In the genomic region with DNA sequence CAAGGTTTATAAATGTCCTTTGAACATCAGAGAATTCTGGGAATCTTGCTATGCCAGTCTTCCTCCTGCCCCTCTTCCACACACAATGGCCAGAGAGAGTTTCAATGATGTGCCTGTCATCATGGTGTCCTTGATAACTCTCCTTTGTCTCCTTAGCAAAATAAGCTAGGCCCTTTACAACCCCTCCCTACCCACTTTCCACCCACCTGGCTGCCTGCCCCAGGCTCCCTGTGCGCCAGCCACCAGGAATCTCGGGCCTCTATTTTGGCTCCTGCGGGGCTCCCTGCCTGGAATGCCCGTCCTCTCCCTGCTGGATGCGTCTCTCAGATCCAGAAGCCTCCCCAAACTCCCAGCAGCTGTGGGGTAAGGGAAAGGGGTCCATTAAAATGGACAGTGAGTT, we compare ENCODE assay signal across 27 cellular contexts.
"Had no signal": no experiment of that assay in that cellular context is flagged by ENCODE, and none has a peak within 500 bp of the region (broad histone marks: within the 10 kb centered on the region; RNA-seq: fewer than 3 reads in every experiment).

No MANE protein-coding gene starts in this region.

- H3K36me3 ChIP-seq: colonic mucosa, esophagus squamous epithelium, gastroesophageal sphincter had no signal

- H3K27ac ChIP-seq: body of pancreas, colonic mucosa, epithelial cell of prostate, esophagus squamous epithelium, gastroesophageal sphincter had no signal

- H3K9me3 ChIP-seq: body of pancreas, colonic mucosa had no signal

- H3K4me3 Mint-ChIP-seq: activated CD4-positive, alpha-beta memory T cell treated with anti-CD3 and anti-CD28 coated beads for 36 hours; activated CD4-positive, alpha-beta T cell treated with anti-CD3 and anti-CD28 coated beads for 36 hours; activated CD4-positive, alpha-beta T cell treated with anti-CD3 and anti-CD28 coated beads, Interleukin-2, amount 10 ng/mL, durations not matched to agents 24 days and 14 days; activated CD8-positive, alpha-beta memory T cell treated with anti-CD3 and anti-CD28 coated beads, Interleukin-2, amount 10 ng/mL, durations not matched to agents 7 days and 5 days; activated CD8-positive, alpha-beta T cell treated with anti-CD3 and anti-CD28 coated beads, Interleukin-2, amount 10 ng/mL, durations not matched to agents 7 days and 5 days; activated naive CD4-positive, alpha-beta T cell treated with anti-CD3 and anti-CD28 coated beads, Interleukin-2, amount 10 ng/mL, durations not matched to agents 7 days and 5 days; activated naive CD8-positive, alpha-beta T cell; activated T-helper 1 cell treated with anti-CD3 and anti-CD28 coated beads, Interleukin-12 subunit alpha, Interleukin-12 subunit beta, Interleukin-2, Interleukin-4 antibody, amounts not matched to agents 30 ng/mL and 10 ng/mL and 1 ng/mL, durations not matched to agents 14 hours and 24 hours and 36 hours had no signal

- H3K4me1 Mint-ChIP-seq: activated CD4-positive, alpha-beta T cell treated with anti-CD3 and anti-CD28 coated beads for 36 hours; activated CD4-positive, alpha-beta T cell treated with anti-CD3 and anti-CD28 coated beads, Interleukin-2, amount 10 ng/mL, durations not matched to agents 24 days and 14 days; activated CD8-positive, alpha-beta memory T cell treated with anti-CD3 and anti-CD28 coated beads, Interleukin-2, amount 10 ng/mL, durations not matched to agents 7 days and 5 days; activated naive CD4-positive, alpha-beta T cell treated with anti-CD3 and anti-CD28 coated beads, Interleukin-2, amount 10 ng/mL, durations not matched to agents 7 days and 5 days had no signal

- DNase-seq: activated CD4-positive, alpha-beta memory T cell treated with anti-CD3 and anti-CD28 coated beads for 36 hours; activated CD4-positive, alpha-beta T cell treated with anti-CD3 and anti-CD28 coated beads for 36 hours; activated CD4-positive, alpha-beta T cell treated with anti-CD3 and anti-CD28 coated beads, Interleukin-2, amount 10 ng/mL, durations not matched to agents 24 days and 14 days; activated CD4-positive, CD25-positive, alpha-beta regulatory T cell; activated CD4-positive, CD25-positive, alpha-beta regulatory T cell treated with anti-CD3 and anti-CD28 coated beads, Interleukin-2, amount 50 U/mL, for 72 hours; activated CD8-positive, alpha-beta memory T cell treated with anti-CD3 and anti-CD28 coated beads, Interleukin-2, amount 10 ng/mL, durations not matched to agents 7 days and 5 days; activated CD8-positive, alpha-beta memory T cell treated with anti-CD3 and anti-CD28 coated beads, Interleukin-2, amount 50 U/mL, for 4 hours; activated CD8-positive, alpha-beta T cell treated with anti-CD3 and anti-CD28 coated beads, Interleukin-2, amount 10 ng/mL, durations not matched to agents 7 days and 5 days; activated effector memory CD4-positive, alpha-beta T cell treated with anti-CD3 and anti-CD28 coated beads, Interleukin-2, amount 50 U/mL, for 16 hours; activated naive CD4-positive, alpha-beta T cell treated with anti-CD3 and anti-CD28 coated beads, Interleukin-2, amount 10 ng/mL, durations not matched to agents 7 days and 5 days; activated T-cell treated with anti-CD3 and anti-CD28 coated beads, Interleukin-2, amount 50 U/mL, for 1 hour; activated T-cell treated with anti-CD3 and anti-CD28 coated beads, Interleukin-2, amount 50 U/mL, for 48 hours; amniotic stem cell; anterior cingulate cortex; body of pancreas; central memory CD4-positive, alpha-beta T cell; cerebellar nuclear complex; colonic mucosa; effector CD8-positive, alpha-beta T cell; esophagus squamous epithelium; foreskin melanocyte; T-helper 2 cell had no signal

- ATAC-seq: activated CD4-positive, alpha-beta T cell treated with anti-CD3 and anti-CD28 coated beads for 36 hours; activated CD8-positive, alpha-beta memory T cell treated with anti-CD3 and anti-CD28 coated beads, Interleukin-2, amount 10 ng/mL, durations not matched to agents 7 days and 5 days; activated CD8-positive, alpha-beta T cell treated with anti-CD3 and anti-CD28 coated beads, Interleukin-2, amount 10 ng/mL, durations not matched to agents 7 days and 5 days; body of pancreas; gastroesophageal sphincter had no signal

- H3K36me3 Mint-ChIP-seq: activated CD4-positive, alpha-beta memory T cell treated with anti-CD3 and anti-CD28 coated beads for 36 hours had no signal

- H3K27ac Mint-ChIP-seq: activated CD4-positive, alpha-beta memory T cell treated with anti-CD3 and anti-CD28 coated beads for 36 hours; activated CD4-positive, alpha-beta T cell treated with anti-CD3 and anti-CD28 coated beads for 36 hours; activated CD4-positive, alpha-beta T cell treated with anti-CD3 and anti-CD28 coated beads, Interleukin-2, amount 10 ng/mL, durations not matched to agents 24 days and 14 days; activated CD8-positive, alpha-beta memory T cell treated with anti-CD3 and anti-CD28 coated beads, Interleukin-2, amount 10 ng/mL, durations not matched to agents 7 days and 5 days; activated CD8-positive, alpha-beta T cell treated with anti-CD3 and anti-CD28 coated beads, Interleukin-2, amount 10 ng/mL, durations not matched to agents 7 days and 5 days; activated naive CD4-positive, alpha-beta T cell treated with anti-CD3 and anti-CD28 coated beads, Interleukin-2, amount 10 ng/mL, durations not matched to agents 7 days and 5 days; activated naive CD8-positive, alpha-beta T cell; activated T-helper 1 cell treated with anti-CD3 and anti-CD28 coated beads, Interleukin-12 subunit alpha, Interleukin-12 subunit beta, Interleukin-2, Interleukin-4 antibody, amounts not matched to agents 30 ng/mL and 10 ng/mL and 1 ng/mL, durations not matched to agents 14 hours and 24 hours and 36 hours; activated T-helper 2 cell treated with anti-CD3 and anti-CD28 coated beads, Interferon-gamma antibody, Interleukin-2, Interleukin-4, amounts not matched to agents 10 μg/mL and 5 μg/mL and 100 μg/mL, durations not matched to agents 14 hours and 24 hours and 36 hours had no signal

- H3K27me3 ChIP-seq: body of pancreas, colonic mucosa had no signal

- H3K4me1 ChIP-seq: body of pancreas, colonic mucosa, esophagus squamous epithelium, gastroesophageal sphincter had no signal

- H3K4me3 ChIP-seq: body of pancreas, colonic mucosa, esophagus squamous epithelium, gastroesophageal sphincter had no signal
